ENCODE assay signal across 8 cellular contexts in genomic region chr10:86585037-86585725, GRCh38.
DNase-seq lines count a peak whose midpoint lies in the region; ATAC-seq and TF ChIP-seq lines count a peak whose summit lies in the region.

No MANE protein-coding gene starts in this region.

- intact Hi-C loops in ascending aorta (cut with DNase I): loop anchor here (1.0 kb wide), 1 partner anchor 185 kb away; no protein-coding TSS in a partner anchor

- peak; percentile 90 to 96 (median 96) for TF ChIP-seq CTCF in ascending aorta (IDR thresholded peaks at IDR 0.05)

- H3K9ac ChIP-seq in skeletal muscle tissue (ENCODE audit: low read depth in 1 of 3, low read length in 3 of 3): peak overlapping the region in 2 of 3 donors; percentile 32 to 54

- H3K27ac ChIP-seq in ascending aorta (no peak overlapping the region), skeletal muscle tissue (ENCODE audit: low read depth, low read length) (no peak overlapping the region)

- peak; percentile 92 for ATAC-seq in HG02642 (IDR thresholded peaks at IDR 0.05; ENCODE audit: poor library complexity, unreplicated experiment)

- peaks cover 0 to 3% of the 10 kb centered on the region in 2 donors for H3K4me1 ChIP-seq in ascending aorta
- peaks cover 3 to 14% (median 7%) of the 10 kb centered on the region in 3 donors for H3K4me1 ChIP-seq in skeletal muscle tissue (ENCODE audit: control insufficient read depth in 3 of 3, insufficient read depth in 3 of 3, low read length in 3 of 3)

- H3K27me3 ChIP-seq in ascending aorta (no peaks in the 10 kb centered on the region), skeletal muscle tissue (ENCODE audit: control insufficient read depth in 3 of 3, insufficient read depth in 3 of 3, low read length in 3 of 3) (no peaks in the 10 kb centered on the region)

- H3K36me3 ChIP-seq in ascending aorta (no peaks in the 10 kb centered on the region), skeletal muscle tissue (ENCODE audit: control insufficient read depth in 3 of 3, insufficient read depth in 3 of 3, low read length in 3 of 3) (no peaks in the 10 kb centered on the region)

- H3K9me3 ChIP-seq in ascending aorta (no peaks in the 10 kb centered on the region), skeletal muscle tissue (ENCODE audit: control insufficient read depth in 3 of 3, low read length in 3 of 3) (no peaks in the 10 kb centered on the region)

- H3K4me3 ChIP-seq in ascending aorta: no peak overlapping the region
- H3K4me3 ChIP-seq in skeletal muscle tissue (ENCODE audit: low read length in 3 of 3): peak overlapping the region in 2 of 3 donors; percentile 31 to 46

- DNase-seq in NK-92 treated with Interleukin-12 subunit alpha and Interleukin-12 subunit beta, amount 100 ng/mL, for 24 hours (lab: John Stamatoyannopoulos, UW): peak; percentile 29
- DNase-seq in NK-92 (lab: John Stamatoyannopoulos, UW; ENCODE audit: unreplicated experiment) (no peak), NCI-H128 (lab: John Stamatoyannopoulos, UW; ENCODE audit: unreplicated experiment) (peak; percentile 20), T-helper 2 cell (peak; percentile 44 to 65 (median 58)), ascending aorta (ENCODE audit: low spot score in 2 of 2) (peak in 1 of 2 donors; percentile 79), hippocampal formation (lab: John Stamatoyannopoulos, UW) (peak; percentile 70 to 79)

Comparison
In these comparisons a context has a peak if more than half of its experiments do, and no peak if none do; other contexts are left out.
1. H3K4me3 ChIP-seq: peak in skeletal muscle tissue (2 of 3); none in ascending aorta (0 of 2).